In genomic region chr13:32791545-32792172, GRCh38 we compare ENCODE assay signal across 9 cellular contexts.
DNase-seq lines count a peak whose midpoint lies in the region; ATAC-seq and TF ChIP-seq lines count a peak whose summit lies in the region.
"Had no signal": no experiment of that assay in that cellular context is flagged by ENCODE, and none has a peak within 500 bp of the region (broad histone marks: within the 10 kb centered on the region; RNA-seq: fewer than 3 reads in every experiment).

No MANE protein-coding gene starts in this region.

- DNase-seq in activated effector memory CD4-positive, alpha-beta T cell treated with Interleukin-2 at 50 U/mL for 16 hours: peak; percentile 18
- DNase-seq in activated effector memory CD4-positive, alpha-beta T cell treated with anti-CD3 and anti-CD28 coated beads, Interleukin-2, amount 50 U/mL, for 16 hours: no peak
- no peak for DNase-seq in SK-N-MC (ENCODE audit: low read depth, low spot score)
- DNase-seq in gastrocnemius medialis: no peak
- DNase-seq in SHP77 treated with DMSO at 0.1 percent for 48 hours (lab: John Stamatoyannopoulos, UW): no peak
- no peak for DNase-seq in omental fat pad (ENCODE audit: low spot score)
- DNase-seq: C1 segment of cervical spinal cord had no signal

- H3K9me3 ChIP-seq in SK-N-MC (ENCODE audit: low read depth, low read length) (no peaks in the 10 kb centered on the region), gastrocnemius medialis (no peaks in the 10 kb centered on the region)

- no peak for TF ChIP-seq POLR2A in gastrocnemius medialis (IDR thresholded peaks at IDR 0.05)

- TF ChIP-seq CTCF in gastrocnemius medialis (IDR thresholded peaks at IDR 0.05 in 4 of 5, conservative IDR thresholded peaks at IDR 0.05 in 1 of 5) (no peak), omental fat pad (IDR thresholded peaks at IDR 0.05) (no peak)

- intact Hi-C loops in gastrocnemius medialis (cut with DNase I; ENCODE audit: low total_unique reads): no loop called here

- peak overlapping the region; percentile 4 for H3K27ac Mint-ChIP-seq in stimulated activated memory B cell treated with anti-CD40 and anti-IgM and Interleukin-4, amounts not matched to agents 10 μg/mL and 1 μg/mL and 100 μg/mL, for 72 hours

- H3K9me3 Mint-ChIP-seq in stimulated activated memory B cell treated with anti-CD40 and anti-IgM and Interleukin-4, amounts not matched to agents 10 μg/mL and 1 μg/mL and 100 μg/mL, for 72 hours: no peaks in the 10 kb centered on the region

- H3K27me3 ChIP-seq in gastrocnemius medialis: no peaks in the 10 kb centered on the region

- H3K4me3 Mint-ChIP-seq in stimulated activated memory B cell treated with anti-CD40 and anti-IgM and Interleukin-4, amounts not matched to agents 10 μg/mL and 1 μg/mL and 100 μg/mL, for 72 hours: no peak overlapping the region

- peak; percentile 80 for ATAC-seq in HG02759 (IDR thresholded peaks at IDR 0.05; ENCODE audit: unreplicated experiment)
- ATAC-seq in stimulated activated memory B cell treated with anti-CD40 and anti-IgM and Interleukin-4, amounts not matched to agents 10 μg/mL and 1 μg/mL and 100 μg/mL, for 72 hours: peak; percentile 58
- no peak for ATAC-seq in gastrocnemius medialis
- ATAC-seq in omental fat pad (ENCODE audit: low FRiP score): no peak

- no peak overlapping the region for H3K4me3 ChIP-seq in SK-N-MC
- H3K4me3 ChIP-seq in gastrocnemius medialis: no peak overlapping the region

- H3K27ac ChIP-seq in SK-N-MC (0 out of 2 replicates have a peak overlapping the region, but pooled peaks have one; percentile 39), gastrocnemius medialis (no peak overlapping the region)

- H3K4me1 ChIP-seq in gastrocnemius medialis: no peaks in the 10 kb centered on the region

- no peaks in the 10 kb centered on the region for H3K27me3 Mint-ChIP-seq in stimulated activated memory B cell treated with anti-CD40 and anti-IgM and Interleukin-4, amounts not matched to agents 10 μg/mL and 1 μg/mL and 100 μg/mL, for 72 hours

- H3K36me3 Mint-ChIP-seq in stimulated activated memory B cell treated with anti-CD40 and anti-IgM and Interleukin-4, amounts not matched to agents 10 μg/mL and 1 μg/mL and 100 μg/mL, for 72 hours: peaks cover 6% of the 10 kb centered on the region

- H3K36me3 ChIP-seq in SK-N-MC (ENCODE audit: insufficient read depth, low read length) (peaks cover 20% of the 10 kb centered on the region), gastrocnemius medialis (no peaks in the 10 kb centered on the region)

- no peak overlapping the region for H3K9ac ChIP-seq in SK-N-MC (ENCODE audit: insufficient read length)

- in situ Hi-C loops in gastrocnemius medialis (cut with MboI; ENCODE audit: low sequenced_read_pairs in 4 of 4): no loop called here

- H3K4me1 Mint-ChIP-seq in stimulated activated memory B cell treated with anti-CD40 and anti-IgM and Interleukin-4, amounts not matched to agents 10 μg/mL and 1 μg/mL and 100 μg/mL, for 72 hours: peaks cover 18% of the 10 kb centered on the region

Comparison
In these comparisons a context has a peak if more than half of its experiments do, and no peak if none do; other contexts are left out.
1. ATAC-seq: peak in HG02759 (single experiment) and stimulated activated memory B cell treated with anti-CD40 and anti-IgM and Interleukin-4, amounts not matched to agents 10 μg/mL and 1 μg/mL and 100 μg/mL, for 72 hours (single experiment); none in gastrocnemius medialis (0 of 2) and omental fat pad (single experiment).